ENCODE assay signal across 8 cellular contexts in genomic region chr2:55168221-55169154, GRCh38.
A peak's percentile ranks its signal among the peaks of the same experiment; 100 is the strongest.
DNase-seq lines count a peak whose midpoint lies in the region; ATAC-seq and TF ChIP-seq lines count a peak whose summit lies in the region.

No MANE protein-coding gene starts in this region.

- no peaks in the 10 kb centered on the region for H3K9me3 ChIP-seq in Loucy (ENCODE audit: insufficient read depth, low read depth, low read length)
- H3K9me3 ChIP-seq in RWPE2 (ENCODE audit: severe bottlenecking) = no peaks in the 10 kb centered on the region

- H2AFZ ChIP-seq in Loucy (ENCODE audit: low read length) = peak overlapping the region; percentile 41; the same call in 1 of the 2 replicates

- no peak overlapping the region for H3K27ac ChIP-seq in RWPE2 (ENCODE audit: poor library complexity, severe bottlenecking)
- H3K27ac ChIP-seq in caudate nucleus (ENCODE audit: low read depth, low read length) = peak overlapping the region; percentile 98
- H3K27ac ChIP-seq in layer of hippocampus (ENCODE audit: low read depth, low read length) = peak overlapping the region; percentile 85

- H3K36me3 ChIP-seq in Loucy (ENCODE audit: insufficient read depth, low read length) (no peaks in the 10 kb centered on the region), RWPE2 (ENCODE audit: low read depth) (no peaks in the 10 kb centered on the region)

- no peaks in the 10 kb centered on the region for H3F3A ChIP-seq in Loucy (ENCODE audit: low read depth)

- H3K4me3 ChIP-seq in GM12865 (ENCODE audit: low read depth, low read length) = no peak overlapping the region
- no peak overlapping the region for H3K4me3 ChIP-seq in Loucy (ENCODE audit: low read length, poor library complexity, severe bottlenecking)
- no peak overlapping the region for H3K4me3 ChIP-seq in RWPE2 (ENCODE audit: severe bottlenecking)

- H3K4me1 ChIP-seq in Loucy (ENCODE audit: insufficient read depth, low read length, poor library complexity, severe bottlenecking) (no peaks in the 10 kb centered on the region), RWPE2 (ENCODE audit: insufficient read depth, poor library complexity, severe bottlenecking) (no peaks in the 10 kb centered on the region)

- H3K79me2 ChIP-seq in Loucy (ENCODE audit: insufficient read depth, low read length) = no peaks in the 10 kb centered on the region

- H3K27me3 ChIP-seq in Loucy (ENCODE audit: insufficient read depth, low read length, poor library complexity, severe bottlenecking) (no peaks in the 10 kb centered on the region), RWPE2 (ENCODE audit: insufficient read depth, poor library complexity, severe bottlenecking) (no peaks in the 10 kb centered on the region), layer of hippocampus (ENCODE audit: control insufficient read depth, insufficient read depth, low read length) (no peaks in the 10 kb centered on the region)

- ATAC-seq in RWPE2 (ENCODE audit: low read depth) (peak; percentile 70), HG02981 (IDR thresholded peaks at IDR 0.05; ENCODE audit: unreplicated experiment) (no peak)

- H3K9ac ChIP-seq in Loucy (ENCODE audit: low read depth, low read length, poor library complexity, severe bottlenecking) = no peak overlapping the region

- peak; percentile 44 for DNase-seq in AG08396 (ENCODE audit: low spot score)
- DNase-seq in GM12865 (ENCODE audit: low read depth) = peak; percentile 66
- DNase-seq in RWPE2 (ENCODE audit: low spot score) = no peak
- peak in 49 of 61 donors; percentile 24 to 92 (median 66) for DNase-seq in caudate nucleus (lab: John Stamatoyannopoulos, UW)
- DNase-seq in stimulated activated CD4-positive, alpha-beta T cell treated with anti-CD3 and anti-CD28 coated beads, Interleukin-4, amount 100 ng/mL, for 48 hours (ENCODE audit: low read depth in 2 of 2) = peak; percentile 3 to 14

- no peak overlapping the region for H3K4me2 ChIP-seq in Loucy (ENCODE audit: low read depth, low read length, poor library complexity, severe bottlenecking)

- TF ChIP-seq CTCF in GM12865 (IDR thresholded peaks at IDR 0.05; ENCODE audit: insufficient read depth, low read depth, low read length, missing control alignments) (peak; percentile 60), Loucy (conservative IDR thresholded peaks at IDR 0.05; ENCODE audit: low read length) (peak; percentile 85), RWPE2 (IDR thresholded peaks at IDR 0.05; ENCODE audit: poor library complexity, severe bottlenecking) (peak; percentile 95)

- no peaks in the 10 kb centered on the region for H3K9me2 ChIP-seq in Loucy (replicated peaks; ENCODE audit: low read depth, low read length)

- H4K20me1 ChIP-seq in Loucy (ENCODE audit: insufficient read depth, low read length, poor library complexity, severe bottlenecking) = no peaks in the 10 kb centered on the region
